Comparison of ENCODE assay signal across 9 cellular contexts in the genomic region with DNA sequence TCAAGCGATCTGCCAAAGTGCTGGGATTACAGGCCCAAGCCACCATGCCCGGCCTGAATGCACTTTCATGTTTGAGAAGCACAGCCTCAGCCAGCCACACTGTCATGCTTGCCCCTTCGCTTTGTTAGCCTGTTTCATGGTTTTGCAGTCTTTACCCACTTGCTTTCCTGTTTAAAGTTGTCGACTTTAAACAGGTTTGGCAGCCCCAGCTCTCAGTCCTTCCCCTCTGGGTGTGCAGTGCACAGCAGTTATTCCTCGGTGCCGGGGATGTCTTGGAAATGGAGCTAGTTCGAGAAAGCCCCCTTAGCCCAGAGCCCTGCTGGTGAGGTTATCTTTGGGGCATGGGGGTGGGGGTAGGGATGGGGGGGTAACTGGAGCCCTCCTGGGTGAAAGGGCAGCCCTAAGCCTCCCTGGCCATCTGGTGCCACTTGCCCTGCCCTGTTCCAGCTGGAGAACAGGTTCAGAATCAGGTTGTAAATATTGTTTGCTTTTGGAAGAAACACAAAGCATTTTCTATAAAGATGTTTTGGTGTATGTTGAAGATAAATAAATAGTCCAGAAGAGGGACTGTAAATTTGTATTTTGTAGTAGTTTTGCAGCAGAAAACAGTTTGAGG. TPM values are rescaled to one million over a fixed set of nuclear protein-coding genes. Genes with fewer than 3 reads are reported as not detected.
DNase-seq lines count a peak whose midpoint lies in the region; ATAC-seq, FAIRE-seq and TF ChIP-seq lines count a peak whose summit lies in the region.
"Had no signal": no experiment of that assay in that cellular context is flagged by ENCODE, and none has a peak within 500 bp of the region (broad histone marks: within the 10 kb centered on the region; RNA-seq: fewer than 3 reads in every experiment).

No MANE protein-coding gene starts in this region.

- DNase-seq in heart right ventricle (no peak), Right ventricle myocardium inferior (ENCODE audit: missing footprints) (no peak), adipocyte (ENCODE audit: low read depth) (no peak), mucosa of descending colon (no peak), HTR-8/SVneo (ENCODE audit: insufficient read length, low spot score) (no peak), CD1c-positive myeloid dendritic cell (ENCODE audit: extremely low spot score) (no peak)
- DNase-seq: EL had no signal

- H3K4me3 ChIP-seq in heart right ventricle: peak overlapping the region in 5 of 10 donors; percentile 2 to 36 (median 13)
- no peak overlapping the region for H3K4me3 ChIP-seq in adipocyte (ENCODE audit: low read length)
- no peak overlapping the region for H3K4me3 ChIP-seq in mucosa of descending colon
- H3K4me3 ChIP-seq in urinary bladder (ENCODE audit: low read depth, low read length): peak overlapping the region; percentile 2

- peak overlapping the region; percentile 7 to 100 (median 82) for H3K27ac ChIP-seq in heart right ventricle
- peak overlapping the region; percentile 74 for H3K27ac ChIP-seq in urinary bladder (ENCODE audit: low read depth)

- TF ChIP-seq CTCF in heart right ventricle (IDR thresholded peaks at IDR 0.05) (no peak), mucosa of descending colon (IDR thresholded peaks at IDR 0.05) (no peak)

- H3K9me3 ChIP-seq in heart right ventricle: no peaks in the 10 kb centered on the region
- H3K9me3 ChIP-seq in adipocyte (ENCODE audit: control insufficient read depth, low read length): no peaks in the 10 kb centered on the region
- H3K9me3 ChIP-seq in mucosa of descending colon: no peaks in the 10 kb centered on the region

- H3K36me3 ChIP-seq in heart right ventricle (peaks cover 0 to 59% (median 4%) of the 10 kb centered on the region in 9 donors), adipocyte (ENCODE audit: control insufficient read depth, insufficient read depth, low read length, severe bottlenecking) (peaks cover 36% of the 10 kb centered on the region), mucosa of descending colon (ENCODE audit: low read depth) (no peaks in the 10 kb centered on the region), urinary bladder (ENCODE audit: insufficient read depth) (no peaks in the 10 kb centered on the region)

- H3K4me1 ChIP-seq in heart right ventricle (peaks cover 19 to 100% (median 99%) of the 10 kb centered on the region in 9 donors), adipocyte (ENCODE audit: control insufficient read depth, insufficient read depth, low read length) (peaks cover 90% of the 10 kb centered on the region), mucosa of descending colon (ENCODE audit: low read depth) (peaks cover 63% of the 10 kb centered on the region), urinary bladder (ENCODE audit: insufficient read depth) (peaks cover 9% of the 10 kb centered on the region)

- H3K27me3 ChIP-seq in heart right ventricle (no peaks in the 10 kb centered on the region), adipocyte (replicated peaks; ENCODE audit: control insufficient read depth, insufficient read depth, low read length) (no peaks in the 10 kb centered on the region)

- H3K9ac ChIP-seq in adipocyte (ENCODE audit: low read length): peak overlapping the region; percentile 40

- ATAC-seq in heart right ventricle (no peak), Right ventricle myocardium inferior (no peak), mucosa of descending colon (peak; percentile 54), GM18511 (IDR thresholded peaks at IDR 0.05; ENCODE audit: unreplicated experiment) (no peak)

- FAIRE-seq in HTR-8/SVneo (lab: Jason Lieb, UNC): no peak

- intact Hi-C loops in heart right ventricle (cut with DNase I) (loop anchor here in 2 of 10 donors (1.0 to 5.0 kb wide), 2 partner anchors 32 to 33 kb away; no protein-coding TSS in a partner anchor), Right ventricle myocardium inferior (cut with DNase I) (no loop called here), mucosa of descending colon (cut with DNase I, micrococcal nuclease) (no loop called here)

- WGBS in heart right ventricle, 2 donors: 69 to 71% methylated on average over 7 of the region's 7 CpGs
- WGBS in urinary bladder: 68% methylated on average over 7 of the region's 7 CpGs

RNA-seq across cellular contexts. Expression of a gene that starts 14.8 kb away (rescaled TPM):
- total RNA-seq in heart right ventricle (10 to 100 TPM; 21.7 to 57.2 (median 27.6) TPM), Right ventricle myocardium inferior (38.7 TPM), mucosa of descending colon (10 to 100 TPM; 75.5 to 96.5 (median 81.0) TPM), urinary bladder (26.4 TPM)
- polyA plus RNA-seq in heart right ventricle (10 to 100 TPM; 16.9 to 35.0 TPM), urinary bladder (65.1 TPM)
